ENCODE assay signal across 1 cellular context in the genomic region with DNA sequence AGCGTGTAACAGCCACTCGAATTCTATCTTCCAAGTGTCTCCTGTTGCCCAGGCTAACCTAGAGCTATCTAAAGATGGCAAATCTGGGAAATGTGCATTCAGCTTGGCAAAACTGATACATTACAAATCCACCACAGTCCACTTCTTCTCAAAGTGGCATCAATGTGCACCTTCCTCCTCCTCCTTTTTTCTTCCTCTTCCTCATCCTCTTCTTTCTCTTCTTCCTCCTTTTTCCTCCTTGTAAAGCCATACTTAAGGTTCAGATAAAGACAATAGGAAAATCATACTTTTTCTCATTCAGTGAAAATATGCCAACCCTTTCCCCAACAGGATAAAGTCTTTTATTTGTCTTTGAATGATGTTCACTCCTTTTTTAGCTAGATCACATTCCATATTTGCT.
A peak's percentile ranks its signal among the peaks of the same experiment; 100 is the strongest.
TF ChIP-seq lines count a peak whose summit lies in the region.

No MANE protein-coding gene starts in this region.

TF ChIP-seq in HEK293, 187 proteins besides CTCF, POLR2A, EP300 and RAD21:
- TF ChIP-seq, protein P1, sequence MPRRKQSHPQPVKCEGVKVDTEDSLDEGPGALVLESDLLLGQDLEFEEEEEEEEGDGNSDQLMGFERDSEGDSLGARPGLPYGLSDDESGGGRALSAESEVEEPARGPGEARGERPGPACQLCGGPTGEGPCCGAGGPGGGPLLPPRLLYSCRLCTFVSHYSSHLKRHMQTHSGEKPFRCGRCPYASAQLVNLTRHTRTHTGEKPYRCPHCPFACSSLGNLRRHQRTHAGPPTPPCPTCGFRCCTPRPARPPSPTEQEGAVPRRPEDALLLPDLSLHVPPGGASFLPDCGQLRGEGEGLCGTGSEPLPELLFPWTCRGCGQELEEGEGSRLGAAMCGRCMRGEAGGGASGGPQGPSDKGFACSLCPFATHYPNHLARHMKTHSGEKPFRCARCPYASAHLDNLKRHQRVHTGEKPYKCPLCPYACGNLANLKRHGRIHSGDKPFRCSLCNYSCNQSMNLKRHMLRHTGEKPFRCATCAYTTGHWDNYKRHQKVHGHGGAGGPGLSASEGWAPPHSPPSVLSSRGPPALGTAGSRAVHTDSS (tag by site-specific recombination; IDR thresholded peaks at IDR 0.05) = peak; percentile 91
